15 cellular contexts compared by ENCODE assay signal in genomic region chr14:33589334-33589733, GRCh38.
DNase-seq lines count a peak whose midpoint lies in the region; ATAC-seq and TF ChIP-seq lines count a peak whose summit lies in the region.
"Had no signal": no experiment of that assay in that cellular context is flagged by ENCODE, and none has a peak within 500 bp of the region (broad histone marks: within the 10 kb centered on the region; RNA-seq: fewer than 3 reads in every experiment).

No MANE protein-coding gene starts in this region.

- DNase-seq in H4 (ENCODE audit: low spot score) (peak; percentile 29), T1000 (lab: John Stamatoyannopoulos, UW) (peak; percentile 25), fibroblast of peridontal ligament (ENCODE audit: extremely low read depth) (peak; percentile 79), renal cortical epithelial cell (ENCODE audit: low read depth) (peak; percentile 92), GM10266 (ENCODE audit: extremely low spot score) (no peak), H9 (no peak)
- DNase-seq in effector CD8-positive, alpha-beta T cell (lab: John Stamatoyannopoulos, UW), result no peak
- DNase-seq in stimulated activated effector memory CD8-positive, alpha-beta T cell treated with anti-CD3 and anti-CD28 coated beads, Interleukin-12 subunit alpha, Interleukin-12 subunit beta, amount 100 ng/mL, for 72 hours (ENCODE audit: low spot score in 2 of 2), result no peak
- DNase-seq: CD8-positive, alpha-beta memory T cell; dorsolateral prefrontal cortex; NCI-H2029; stimulated activated CD4-positive, alpha-beta T cell treated with anti-CD3 and anti-CD28 coated beads, Interleukin-4, amount 100 ng/mL, for 4 hours had no signal

- no peak overlapping the region for H2AFZ ChIP-seq in H9 (ENCODE audit: low read length)

- H2BK15ac ChIP-seq in H9 (ENCODE audit: low read depth, low read length), result no peak overlapping the region

- no peak overlapping the region for H3K27ac ChIP-seq in H9 (ENCODE audit: insufficient read length, low read depth, low read length)
- H3K27ac ChIP-seq: dorsolateral prefrontal cortex had no signal

- H3K4me1 ChIP-seq in H9 (ENCODE audit: insufficient read depth, low read length), result no peaks in the 10 kb centered on the region; the same call in 1 of the 2 replicates

- no peaks in the 10 kb centered on the region for H3K79me1 ChIP-seq in H9 (ENCODE audit: insufficient read depth, low read depth, low read length, poor library complexity, severe bottlenecking)

- H2BK5ac ChIP-seq in H9 (ENCODE audit: insufficient read length, low read length), result no peak overlapping the region

- no peaks in the 10 kb centered on the region for H3K27me3 ChIP-seq in H9 (ENCODE audit: insufficient read depth, low read length)
- H3K27me3 ChIP-seq: dorsolateral prefrontal cortex had no signal

- no peak overlapping the region for H3T11ph ChIP-seq in H9 (ENCODE audit: low read length)

- no peak overlapping the region for H3K23ac ChIP-seq in H9 (ENCODE audit: insufficient read length, low read depth, low read length)

- H3K9me3 ChIP-seq in H9 (ENCODE audit: control insufficient read depth, low read depth, low read length), result no peaks in the 10 kb centered on the region

- no peaks in the 10 kb centered on the region for H3K27me3 Mint-ChIP-seq in H9 (ENCODE audit: low read depth)
- H3K27me3 Mint-ChIP-seq: CD8-positive, alpha-beta memory T cell; stimulated activated naive CD8-positive, alpha-beta T cell treated with anti-CD3 and anti-CD28 coated beads, Interleukin-15, Interleukin-2, amounts not matched to agents 100 ng/mL and 50 ng/mL, for 24 hours had no signal

- no peak overlapping the region for H2BK20ac ChIP-seq in H9 (ENCODE audit: low read depth, low read length, poor library complexity, severe bottlenecking)

- H4K91ac ChIP-seq in H9 (ENCODE audit: insufficient read length, low read depth, low read length), result no peak overlapping the region

- no peak overlapping the region for H3K9ac ChIP-seq in H9 (ENCODE audit: extremely low read depth, insufficient read length, low read length)

- peaks cover 13 to 19% of the 10 kb centered on the region in 2 experiments for H3K4me1 Mint-ChIP-seq in H9
- no peaks in the 10 kb centered on the region for H3K4me1 Mint-ChIP-seq in stimulated activated effector memory CD8-positive, alpha-beta T cell treated with anti-CD3 and anti-CD28 coated beads, Interleukin-12 subunit alpha, Interleukin-12 subunit beta, amount 100 ng/mL, for 72 hours
- H3K4me1 Mint-ChIP-seq: CD8-positive, alpha-beta memory T cell had no signal

- H3K18ac ChIP-seq in H9 (ENCODE audit: insufficient read length, low read depth, low read length), result no peak overlapping the region

- no peak overlapping the region for H3K4me2 ChIP-seq in H9 (ENCODE audit: insufficient read depth, insufficient read length, low read length)

- no peak overlapping the region for H2AK5ac ChIP-seq in H9 (ENCODE audit: insufficient read length, low read length)

- H3K23me2 ChIP-seq in H9 (ENCODE audit: insufficient read length, low read depth, low read length, poor library complexity, severe bottlenecking), result no peaks in the 10 kb centered on the region

- no peak overlapping the region for H3K4ac ChIP-seq in H9 (ENCODE audit: low read depth, low read length)

- no CpG with 5 or more reads among the region's 3 CpGs for WGBS in H9 (ENCODE audit: extremely low coverage, insufficient read length, low lambda C conversion rate)

- no peaks in the 10 kb centered on the region for H3K9me3 Mint-ChIP-seq in H9
- peaks cover 6% of the 10 kb centered on the region for H3K9me3 Mint-ChIP-seq in stimulated activated effector memory CD8-positive, alpha-beta T cell treated with anti-CD3 and anti-CD28 coated beads, Interleukin-12 subunit alpha, Interleukin-12 subunit beta, amount 100 ng/mL, for 72 hours
- H3K9me3 Mint-ChIP-seq: stimulated activated naive CD8-positive, alpha-beta T cell treated with anti-CD3 and anti-CD28 coated beads, Interleukin-15, Interleukin-2, amounts not matched to agents 100 ng/mL and 50 ng/mL, for 24 hours had no signal

- H2BK120ac ChIP-seq in H9 (ENCODE audit: low read depth, low read length, poor library complexity, severe bottlenecking), result no peak overlapping the region

- no peak overlapping the region for H3K56ac ChIP-seq in H9 (ENCODE audit: insufficient read length, low read depth, low read length)

- H3K4me3 Mint-ChIP-seq in H9, result no peak overlapping the region
- H3K4me3 Mint-ChIP-seq in stimulated activated effector memory CD8-positive, alpha-beta T cell treated with anti-CD3 and anti-CD28 coated beads, Interleukin-12 subunit alpha, Interleukin-12 subunit beta, amount 100 ng/mL, for 72 hours, result no peak overlapping the region
- H3K4me3 Mint-ChIP-seq: activated naive CD8-positive, alpha-beta T cell; CD8-positive, alpha-beta memory T cell; stimulated activated naive CD8-positive, alpha-beta T cell treated with anti-CD3 and anti-CD28 coated beads, Interleukin-15, Interleukin-2, amounts not matched to agents 100 ng/mL and 50 ng/mL, for 24 hours had no signal

- no peak overlapping the region for H4K8ac ChIP-seq in H9 (replicated peaks; ENCODE audit: insufficient read length, low read depth, low read length)

- no peaks in the 10 kb centered on the region for H4K20me1 ChIP-seq in H9 (ENCODE audit: control insufficient read depth, insufficient read depth, insufficient read length)

- H3K14ac ChIP-seq in H9 (ENCODE audit: insufficient read depth, low read length), result no peak overlapping the region

- no peak overlapping the region for H3K27ac Mint-ChIP-seq in H9
- H3K27ac Mint-ChIP-seq in stimulated activated effector memory CD8-positive, alpha-beta T cell treated with anti-CD3 and anti-CD28 coated beads, Interleukin-12 subunit alpha, Interleukin-12 subunit beta, amount 100 ng/mL, for 72 hours, result no peak overlapping the region
- H3K27ac Mint-ChIP-seq: activated naive CD8-positive, alpha-beta T cell; CD8-positive, alpha-beta memory T cell; stimulated activated naive CD8-positive, alpha-beta T cell treated with anti-CD3 and anti-CD28 coated beads, Interleukin-15, Interleukin-2, amounts not matched to agents 100 ng/mL and 50 ng/mL, for 24 hours had no signal

- no peak overlapping the region for H4K5ac ChIP-seq in H9 (ENCODE audit: insufficient read length, low read depth, low read length)

- H3K79me2 ChIP-seq in H9 (ENCODE audit: insufficient read depth, low read length), result no peaks in the 10 kb centered on the region

- TF ChIP-seq CTCF in GM10266 (IDR thresholded peaks at IDR 0.05; ENCODE audit: control insufficient read depth, insufficient read depth, low read depth, missing control alignments) (no peak), H9 (conservative IDR thresholded peaks at IDR 0.05) (no peak)

- no peak for ATAC-seq in stimulated activated effector memory CD8-positive, alpha-beta T cell treated with anti-CD3 and anti-CD28 coated beads, Interleukin-12 subunit alpha, Interleukin-12 subunit beta, amount 100 ng/mL, for 72 hours
- ATAC-seq: K562 had no signal

- no peak overlapping the region for H2BK12ac ChIP-seq in H9 (ENCODE audit: insufficient read length, low read depth, low read length)

- no peaks in the 10 kb centered on the region for H3K36me3 Mint-ChIP-seq in H9 (ENCODE audit: insufficient read depth in 1 of 3, low read depth in 3 of 3)
- H3K36me3 Mint-ChIP-seq in stimulated activated effector memory CD8-positive, alpha-beta T cell treated with anti-CD3 and anti-CD28 coated beads, Interleukin-12 subunit alpha, Interleukin-12 subunit beta, amount 100 ng/mL, for 72 hours, result no peaks in the 10 kb centered on the region
- H3K36me3 Mint-ChIP-seq: activated naive CD8-positive, alpha-beta T cell had no signal

Comparison
In these comparisons a context has a peak if more than half of its experiments do, and no peak if none do; other contexts are left out.
1. DNase-seq: peak in H4 (single experiment), T1000 (single experiment), fibroblast of peridontal ligament (single experiment) and renal cortical epithelial cell (single experiment); none in GM10266 (single experiment), effector CD8-positive, alpha-beta T cell (single experiment), H9 (single experiment) and stimulated activated effector memory CD8-positive, alpha-beta T cell treated with anti-CD3 and anti-CD28 coated beads, Interleukin-12 subunit alpha, Interleukin-12 subunit beta, amount 100 ng/mL, for 72 hours (0 of 2).